In genomic region chr6:28880519-28880893, GRCh38 we compare ENCODE assay signal across 9 cellular contexts. TPM values are rescaled to one million over a fixed set of nuclear protein-coding genes. Genes with fewer than 3 reads are reported as not detected.
A peak's percentile ranks its signal among the peaks of the same experiment; 100 is the strongest.
DNase-seq lines count a peak whose midpoint lies in the region; ATAC-seq and TF ChIP-seq lines count a peak whose summit lies in the region.
"Had no signal": no experiment of that assay in that cellular context is flagged by ENCODE, and none has a peak within 500 bp of the region (broad histone marks: within the 10 kb centered on the region; RNA-seq: fewer than 3 reads in every experiment).

No MANE protein-coding gene starts in this region.

- intact Hi-C loops in spleen (cut with DNase I; ENCODE audit: low total_unique reads), result no loop called here

- peak overlapping the region in 2 of 8 donors; percentile 3 to 26 for H3K27ac ChIP-seq in spleen
- H3K27ac ChIP-seq: neutrophil had no signal

- TF ChIP-seq POLR2A in spleen (IDR thresholded peaks at IDR 0.05), result no peak

- H3K27me3 ChIP-seq in spleen (replicated peaks in 1 of 7), result peaks cover 0 to 50% (median 15%) of the 10 kb centered on the region in 7 donors

- no peak for DNase-seq in HFF-Myc (ENCODE audit: extremely low read depth, low read depth)
- DNase-seq in activated naive CD4-positive, alpha-beta T cell treated with anti-CD3 and anti-CD28 coated beads, Interleukin-2, amount 50 U/mL, for 72 hours (ENCODE audit: low spot score in 2 of 2), result no peak
- no peak for DNase-seq in spleen
- no peak for DNase-seq in LoVo (ENCODE audit: low spot score)
- DNase-seq in hepatic stellate cell (ENCODE audit: low spot score), result no peak
- DNase-seq in NCI-H345 (lab: John Stamatoyannopoulos, UW), result no peak

- TF ChIP-seq CTCF in HFF-Myc (IDR thresholded peaks at IDR 0.05; ENCODE audit: low read depth, low read length, missing control alignments), result no peak
- TF ChIP-seq CTCF in spleen (IDR thresholded peaks at IDR 0.05 in 8 of 11, conservative IDR thresholded peaks at IDR 0.05 in 3 of 11), result no peak

- peaks cover 0 to 39% (median 11%) of the 10 kb centered on the region in 6 donors for H3K4me1 ChIP-seq in spleen

- peak overlapping the region; percentile 55 for H3K4me3 ChIP-seq in HFF-Myc (replicated peaks; ENCODE audit: low read depth, low read length)
- peak overlapping the region; percentile 89 for H3K4me3 ChIP-seq in iPS-11a (ENCODE audit: low read depth, low read length)
- H3K4me3 ChIP-seq in spleen, result peak overlapping the region; percentile 18 to 67 (median 38)

- peaks cover 7 to 8% of the 10 kb centered on the region in 2 donors for H3K36me3 Mint-ChIP-seq in activated naive CD4-positive, alpha-beta T cell treated with anti-CD3 and anti-CD28 coated beads, Interleukin-2, amount 50 U/mL, for 72 hours

- ATAC-seq in activated naive CD4-positive, alpha-beta T cell treated with anti-CD3 and anti-CD28 coated beads, Interleukin-2, amount 50 U/mL, for 72 hours, result no peak
- no peak for ATAC-seq in HG03571 (IDR thresholded peaks at IDR 0.05; ENCODE audit: unreplicated experiment)

- H3K36me3 ChIP-seq in spleen, result no peaks in the 10 kb centered on the region
- H3K36me3 ChIP-seq: neutrophil had no signal

- H3K27ac Mint-ChIP-seq in activated naive CD4-positive, alpha-beta T cell treated with anti-CD3 and anti-CD28 coated beads, Interleukin-2, amount 50 U/mL, for 72 hours, result peak overlapping the region; percentile 93 to 99

- 50 to 56% (median 50%) methylated on average over 7 of the region's 7 CpGs for WGBS in spleen, 5 donors

- H3K9me3 ChIP-seq in spleen, result peaks cover 0 to 8% (median 3%) of the 10 kb centered on the region in 8 donors
- H3K9me3 ChIP-seq: neutrophil had no signal

- H3K9me3 Mint-ChIP-seq in activated naive CD4-positive, alpha-beta T cell treated with anti-CD3 and anti-CD28 coated beads, Interleukin-2, amount 50 U/mL, for 72 hours, result peaks cover 8 to 9% of the 10 kb centered on the region in 2 donors

RNA-seq across cellular contexts. Expression of gene TRIM27, which starts 43.3 kb away (rescaled TPM):
- 10 to 100 TPM; 34.3 to 45.4 TPM for total RNA-seq in activated naive CD4-positive, alpha-beta T cell treated with anti-CD3 and anti-CD28 coated beads, Interleukin-2, amount 50 U/mL, for 72 hours
- total RNA-seq in spleen, result 10 to 100 TPM; 61.8 to 92.0 (median 67.8) TPM
- 10 to 100 TPM; 45.2 to 61.7 (median 57.2) TPM for polyA plus RNA-seq in spleen

Comparison
In these comparisons a context has a peak if more than half of its experiments do, and no peak if none do; other contexts are left out.
1. H3K4me3 ChIP-seq: peak in every context shown above with its lines; median percentile 89 in iPS-11a; 55 in HFF-Myc; 38 in spleen.